ENCODE assay signal across 10 cellular contexts in genomic region chr6:41682966-41683459, GRCh38. TPM values are rescaled to one million over a fixed set of nuclear protein-coding genes. Genes with fewer than 3 reads are reported as not detected.
DNase-seq lines count a peak whose midpoint lies in the region; ATAC-seq and TF ChIP-seq lines count a peak whose summit lies in the region.
"Had no signal": no experiment of that assay in that cellular context is flagged by ENCODE, and none has a peak within 500 bp of the region (broad histone marks: within the 10 kb centered on the region; RNA-seq: fewer than 3 reads in every experiment).

No MANE protein-coding gene starts in this region.

- H3K36me3 ChIP-seq in upper lobe of left lung, result peaks cover 8 to 40% (median 31%) of the 10 kb centered on the region in 4 donors

- peaks cover 20 to 22% (median 22%) of the 10 kb centered on the region in 4 donors for H3K4me1 ChIP-seq in upper lobe of left lung

- peaks cover 2% of the 10 kb centered on the region for H3K36me3 Mint-ChIP-seq in activated T-cell treated with anti-CD3 and anti-CD28 coated beads, Interleukin-2, amount 50 U/mL, for 4 hours (ENCODE audit: insufficient read depth)
- H3K36me3 Mint-ChIP-seq in memory B cell, result peaks cover 8% of the 10 kb centered on the region

- H3K27me3 Mint-ChIP-seq in activated T-cell treated with anti-CD3 and anti-CD28 coated beads, Interleukin-2, amount 50 U/mL, for 4 hours (ENCODE audit: low read depth), result peaks cover 2% of the 10 kb centered on the region
- no peaks in the 10 kb centered on the region for H3K27me3 Mint-ChIP-seq in memory B cell

- DNase-seq in activated T-cell treated with anti-CD3 and anti-CD28 coated beads, Interleukin-2, amount 50 U/mL, for 4 hours, result no peak
- no peak for DNase-seq in activated T-cell treated with anti-CD3 and anti-CD28 coated beads, Interleukin-2, amount 50 U/mL, for 1 hour
- DNase-seq in cardiac fibroblast (ENCODE audit: low read depth in 2 of 2), result peak in 1 of 2 donors; percentile 16
- no peak for DNase-seq in memory B cell (ENCODE audit: low spot score in 2 of 2)
- no peak for DNase-seq in upper lobe of left lung
- DNase-seq in NK-92 treated with Interleukin-12 subunit alpha and Interleukin-12 subunit beta, amount 100 ng/mL, for 24 hours (lab: John Stamatoyannopoulos, UW), result no peak
- no peak for DNase-seq in LoVo (ENCODE audit: low spot score)
- DNase-seq in midbrain (lab: John Stamatoyannopoulos, UW), result no peak

- ATAC-seq in activated T-cell treated with anti-CD3 and anti-CD28 coated beads, Interleukin-2, amount 50 U/mL, for 4 hours, result peak; percentile 20 to 23
- peak; percentile 2 for ATAC-seq in memory B cell (ENCODE audit: low read depth)
- peak; percentile 0 to 50 for ATAC-seq in upper lobe of left lung (ENCODE audit: low FRiP score in 2 of 2)

- WGBS in upper lobe of left lung, 2 donors, result 33 to 43% methylated on average over 17 to 28 of the region's 30 CpGs

- H3K9me3 Mint-ChIP-seq in activated T-cell treated with anti-CD3 and anti-CD28 coated beads, Interleukin-2, amount 50 U/mL, for 4 hours, result no peaks in the 10 kb centered on the region
- no peaks in the 10 kb centered on the region for H3K9me3 Mint-ChIP-seq in memory B cell
- H3K9me3 Mint-ChIP-seq: neural crest cell had no signal

- TF ChIP-seq CTCF in cardiac fibroblast (IDR thresholded peaks at IDR 0.05; ENCODE audit: low read depth, low read length) (no peak), upper lobe of left lung (IDR thresholded peaks at IDR 0.05) (no peak)

- no peaks in the 10 kb centered on the region for H3K27me3 ChIP-seq in upper lobe of left lung

- TF ChIP-seq POLR2A in upper lobe of left lung (IDR thresholded peaks at IDR 0.05), result no peak

- TF ChIP-seq EP300 in upper lobe of left lung (IDR thresholded peaks at IDR 0.05), result no peak

- no peaks in the 10 kb centered on the region for H3K9me3 ChIP-seq in upper lobe of left lung

- peak overlapping the region in 3 of 4 donors; percentile 31 to 71 (median 49) for H3K27ac ChIP-seq in upper lobe of left lung
- H3K27ac ChIP-seq: HL-60 had no signal

- H3K4me1 Mint-ChIP-seq in activated T-cell treated with anti-CD3 and anti-CD28 coated beads, Interleukin-2, amount 50 U/mL, for 4 hours (ENCODE audit: low read depth), result peaks cover 9% of the 10 kb centered on the region
- peaks cover 13% of the 10 kb centered on the region for H3K4me1 Mint-ChIP-seq in memory B cell

- H3K4me3 Mint-ChIP-seq in activated T-cell treated with anti-CD3 and anti-CD28 coated beads, Interleukin-2, amount 50 U/mL, for 4 hours, result peak overlapping the region; percentile 77
- H3K4me3 Mint-ChIP-seq in memory B cell, result peak overlapping the region; percentile 78

- peak overlapping the region; percentile 15 to 26 for H3K4me3 ChIP-seq in cardiac fibroblast (replicated peaks in 1 of 2; ENCODE audit: low read depth in 2 of 2, low read length in 2 of 2)
- peak overlapping the region in 3 of 4 donors; percentile 20 to 55 (median 43) for H3K4me3 ChIP-seq in upper lobe of left lung

- no peak overlapping the region for H3K27ac Mint-ChIP-seq in memory B cell

RNA-seq across cellular contexts. Expression of gene MDFI, which starts 44.7 kb away (rescaled TPM):
- under 1 TPM in 1 of 3 donors, not detected in 2; 0.49 TPM for total RNA-seq in activated T-cell treated with anti-CD3 and anti-CD28 coated beads, Interleukin-2, amount 50 U/mL, for 4 hours
- total RNA-seq in upper lobe of left lung, result 10 to 100 TPM in 2 of 6 donors, 1 to 10 TPM in 4; 4.9 to 23.4 (median 8.0) TPM

RNA-seq across cellular contexts. Expression of gene TFEB, which starts 52.4 kb away (rescaled TPM):
- total RNA-seq in activated T-cell treated with anti-CD3 and anti-CD28 coated beads, Interleukin-2, amount 50 U/mL, for 4 hours, result 10 to 100 TPM in 2 of 3 donors, 1 to 10 TPM in 1; 7.6 to 15.4 (median 10.8) TPM
- total RNA-seq in upper lobe of left lung, result 10 to 100 TPM; 20.2 to 46.0 (median 27.3) TPM
